ENCODE assay signal across 8 cellular contexts in the genomic region with DNA sequence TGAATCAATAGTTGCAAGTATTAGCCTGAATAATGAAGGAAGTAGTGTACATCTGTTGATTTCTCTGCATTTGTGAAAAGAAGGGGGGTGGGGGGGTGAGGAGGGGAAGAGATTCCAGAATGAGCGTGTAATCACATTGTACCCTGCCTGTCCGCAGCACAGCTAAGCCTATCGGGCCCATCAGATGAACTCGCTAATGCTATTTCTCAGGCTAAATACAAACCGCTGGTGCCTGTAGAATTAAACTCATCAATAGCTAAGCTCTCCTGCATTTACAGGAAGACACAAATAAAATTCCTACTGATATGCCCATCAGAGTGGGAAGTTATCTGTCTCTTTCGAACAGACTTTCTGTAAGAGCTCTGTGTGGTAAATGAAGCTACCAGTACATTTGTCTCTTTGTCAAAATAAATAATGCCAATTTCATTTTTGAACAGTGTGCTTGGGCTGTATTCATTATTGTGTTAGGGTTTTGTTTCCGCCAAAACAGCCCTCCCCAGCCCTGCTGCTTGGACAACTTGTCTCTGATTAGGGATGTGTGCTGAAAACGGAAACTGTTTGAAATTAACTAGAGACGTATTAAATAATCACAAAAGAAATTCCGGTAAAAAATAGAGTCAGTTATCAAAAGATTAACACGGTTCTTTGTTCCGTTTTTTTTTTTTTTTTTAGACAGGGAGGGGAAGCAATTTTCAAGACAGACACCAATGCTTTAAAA.
DNase-seq lines count a peak whose midpoint lies in the region; ATAC-seq and TF ChIP-seq lines count a peak whose summit lies in the region.

No MANE protein-coding gene starts in this region.

- H3K4me1 Mint-ChIP-seq in stimulated activated memory B cell treated with anti-CD40 and anti-IgM and Interleukin-4, amounts not matched to agents 10 μg/mL and 1 μg/mL and 100 μg/mL, for 72 hours = peaks cover 39% of the 10 kb centered on the region

- peak; percentile 37 for DNase-seq in NCI-H510A treated with DMSO at 0.1 percent for 48 hours (lab: John Stamatoyannopoulos, UW)
- no peak for DNase-seq in NCI-H510A (lab: John Stamatoyannopoulos, UW)
- peak; percentile 45 for DNase-seq in iPS-NIHi11 (ENCODE audit: low spot score)
- no peak for DNase-seq in GF-D8 (lab: John Stamatoyannopoulos, UW)
- DNase-seq in HPDE6-E6E7 (ENCODE audit: extremely low spot score) = no peak

- H3K36me3 Mint-ChIP-seq in stimulated activated memory B cell treated with anti-CD40 and anti-IgM and Interleukin-4, amounts not matched to agents 10 μg/mL and 1 μg/mL and 100 μg/mL, for 72 hours = no peaks in the 10 kb centered on the region

- H3K4me3 Mint-ChIP-seq in stimulated activated memory B cell treated with anti-CD40 and anti-IgM and Interleukin-4, amounts not matched to agents 10 μg/mL and 1 μg/mL and 100 μg/mL, for 72 hours = peak overlapping the region; percentile 76

- H3K9me3 Mint-ChIP-seq in stimulated activated memory B cell treated with anti-CD40 and anti-IgM and Interleukin-4, amounts not matched to agents 10 μg/mL and 1 μg/mL and 100 μg/mL, for 72 hours = peaks cover 8% of the 10 kb centered on the region

- no peak overlapping the region for H3K27ac Mint-ChIP-seq in stimulated activated memory B cell treated with anti-CD40 and anti-IgM and Interleukin-4, amounts not matched to agents 10 μg/mL and 1 μg/mL and 100 μg/mL, for 72 hours

- no peak for TF ChIP-seq CTCF in VCaP (conservative IDR thresholded peaks at IDR 0.05)

- H3K27ac ChIP-seq in VCaP = peak overlapping the region; percentile 25; the same call in 1 of the 2 replicates

- H3K27me3 Mint-ChIP-seq in stimulated activated memory B cell treated with anti-CD40 and anti-IgM and Interleukin-4, amounts not matched to agents 10 μg/mL and 1 μg/mL and 100 μg/mL, for 72 hours = no peaks in the 10 kb centered on the region

- no peak for ATAC-seq in stimulated activated memory B cell treated with anti-CD40 and anti-IgM and Interleukin-4, amounts not matched to agents 10 μg/mL and 1 μg/mL and 100 μg/mL, for 72 hours
- ATAC-seq in esophagus mucosa = no peak

Comparison
In these comparisons a context has a peak if more than half of its experiments do, and no peak if none do; other contexts are left out.
1. DNase-seq: peak in NCI-H510A treated with DMSO at 0.1 percent for 48 hours (single experiment) and iPS-NIHi11 (single experiment); none in NCI-H510A (single experiment), GF-D8 (single experiment) and HPDE6-E6E7 (single experiment).